ENCODE assay signal across 18 cellular contexts in genomic region chr7:121166885-121167284, GRCh38.
"Had no signal": no experiment of that assay in that cellular context is flagged by ENCODE, and none has a peak within 500 bp of the region (broad histone marks: within the 10 kb centered on the region; RNA-seq: fewer than 3 reads in every experiment).

No MANE protein-coding gene starts in this region.

- H3K9me3 ChIP-seq: esophagus squamous epithelium, ovary, spleen, thoracic aorta had no signal

- H3K4me1 ChIP-seq: esophagus squamous epithelium had no signal

- FAIRE-seq: endothelial cell of umbilical vein had no signal

- H3K27ac ChIP-seq: esophagus squamous epithelium, ovary, spleen, thoracic aorta had no signal

- DNase-seq: activated CD4-positive, alpha-beta T cell treated with anti-CD3 and anti-CD28 coated beads, Interleukin-2, amount 50 U/mL, for 4 hours; activated CD4-positive, CD25-positive, alpha-beta regulatory T cell treated with anti-CD3 and anti-CD28 coated beads, Interleukin-2, amount 50 U/mL, for 72 hours; activated naive CD4-positive, alpha-beta T cell; activated naive CD8-positive, alpha-beta T cell treated with anti-CD3 and anti-CD28 coated beads, Interleukin-2, amount 50 U/mL, for 24 hours; activated T-cell treated with anti-CD3 and anti-CD28 coated beads for 4 hours; aorta; cortex of kidney; effector CD8-positive, alpha-beta T cell; esophagus squamous epithelium; hippocampal formation; kidney; left ventricle myocardium superior; mesenchymal stem cell; ovary; spleen; T1000 had no signal

- H3K4me3 ChIP-seq: esophagus squamous epithelium, ovary, spleen, thoracic aorta had no signal

- H3K36me3 ChIP-seq: esophagus squamous epithelium, ovary, spleen had no signal

- H3K27me3 ChIP-seq: esophagus squamous epithelium, ovary, spleen had no signal
